In the genomic region with DNA sequence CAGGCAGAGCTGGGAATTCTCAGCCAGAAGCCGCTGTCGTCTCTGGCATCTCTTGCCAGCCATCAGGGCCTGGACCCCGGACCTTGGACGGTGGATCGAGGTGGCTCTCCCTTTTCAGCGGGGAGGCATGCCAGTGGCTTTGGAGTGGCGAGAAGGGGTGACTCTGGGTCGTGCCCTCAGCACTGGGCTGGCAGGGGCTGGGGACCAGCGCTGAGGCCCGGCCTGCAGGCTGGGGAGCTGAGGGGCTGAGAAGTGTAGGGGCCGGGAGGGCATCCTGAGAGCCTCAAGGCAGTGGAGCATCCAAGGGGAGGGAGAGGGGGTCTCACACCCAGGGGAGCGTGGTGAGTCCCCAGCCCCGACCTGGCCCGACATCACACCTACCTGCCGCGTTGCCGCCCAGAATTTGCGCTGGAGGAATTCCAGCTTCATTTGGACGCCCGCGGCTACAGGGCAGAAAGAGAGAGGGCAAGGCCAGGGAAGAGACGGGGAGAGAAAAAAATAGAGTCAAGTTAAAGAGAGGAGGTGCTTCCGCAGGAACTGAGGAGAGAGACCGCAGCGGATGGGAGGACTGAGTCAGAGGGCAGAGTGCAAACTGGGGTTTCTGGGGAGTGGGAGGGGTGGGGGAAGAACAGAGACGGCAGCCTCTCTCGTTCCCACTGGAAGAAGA, we compare ENCODE assay signal across 11 cellular contexts. TPM values are rescaled to one million over a fixed set of nuclear protein-coding genes. Genes with fewer than 3 reads are reported as not detected.
DNase-seq lines count a peak whose midpoint lies in the region; ATAC-seq and TF ChIP-seq lines count a peak whose summit lies in the region.
"Had no signal": no experiment of that assay in that cellular context is flagged by ENCODE, and none has a peak within 500 bp of the region (broad histone marks: within the 10 kb centered on the region; RNA-seq: fewer than 3 reads in every experiment).

No MANE protein-coding gene starts in this region.

- in situ Hi-C loops in transverse colon (cut with MboI; ENCODE audit: low pct_ligation_motif_present in 1 of 4, low pct_unique_long_range_greater_than_20kb in 1 of 4, low sequenced_read_pairs in 3 of 4): loop anchor here in 2 of 4 donors (25.0 kb wide), 1 partner anchor 226 kb away; no protein-coding TSS in a partner anchor

- no peak for TF ChIP-seq EP300 in transverse colon (IDR thresholded peaks at IDR 0.05; ENCODE audit: low read depth)

- H3K4me1 Mint-ChIP-seq in activated T-helper 2 cell treated with anti-CD3 and anti-CD28 coated beads, Interferon-gamma antibody, Interleukin-2, Interleukin-4, amounts not matched to agents 10 μg/mL and 5 μg/mL and 100 μg/mL, durations not matched to agents 14 hours and 24 hours and 36 hours (ENCODE audit: low read depth): peaks cover 8% of the 10 kb centered on the region

- TF ChIP-seq CTCF in left lung (IDR thresholded peaks at IDR 0.05) (no peak), transverse colon (IDR thresholded peaks at IDR 0.05) (no peak), GM10266 (IDR thresholded peaks at IDR 0.05; ENCODE audit: control insufficient read depth, insufficient read depth, low read depth, missing control alignments) (no peak)

- no peak for TF ChIP-seq POLR2A in transverse colon (IDR thresholded peaks at IDR 0.05)

- intact Hi-C loops in Right ventricle myocardium superior (cut with DNase I) (no loop called here), cardiac septum (cut with DNase I) (no loop called here), left lung (cut with DNase I) (no loop called here), transverse colon (cut with DNase I; ENCODE audit: low total_unique reads) (no loop called here)
- intact Hi-C loops in activated T-helper 2 cell treated with anti-CD3 and anti-CD28 coated beads, Interferon-gamma antibody, Interleukin-2, Interleukin-4, amounts not matched to agents 10 μg/mL and 5 μg/mL and 100 μg/mL, durations not matched to agents 14 hours and 24 hours and 36 hours (cut with micrococcal nuclease): no loop called here

- peak overlapping the region; percentile 48 for H3K27ac Mint-ChIP-seq in activated T-helper 2 cell treated with anti-CD3 and anti-CD28 coated beads, Interferon-gamma antibody, Interleukin-2, Interleukin-4, amounts not matched to agents 10 μg/mL and 5 μg/mL and 100 μg/mL, durations not matched to agents 14 hours and 24 hours and 36 hours

- H3K9me3 Mint-ChIP-seq in activated T-helper 2 cell treated with anti-CD3 and anti-CD28 coated beads, Interferon-gamma antibody, Interleukin-2, Interleukin-4, amounts not matched to agents 10 μg/mL and 5 μg/mL and 100 μg/mL, durations not matched to agents 14 hours and 24 hours and 36 hours: no peaks in the 10 kb centered on the region

- H3K27ac ChIP-seq in left lung: peak overlapping the region in 1 of 2 donors; percentile 94
- H3K27ac ChIP-seq in transverse colon: peak overlapping the region; percentile 35 to 57 (median 48)

- H3K9me3 ChIP-seq in left lung (no peaks in the 10 kb centered on the region), transverse colon (no peaks in the 10 kb centered on the region)

- H3K27me3 ChIP-seq in left lung (peaks cover 0 to 25% of the 10 kb centered on the region in 2 donors), transverse colon (peaks cover 3% of the 10 kb centered on the region)

- DNase-seq in Right ventricle myocardium superior (peak; percentile 46), cardiac septum (ENCODE audit: low spot score) (no peak), left lung (peak; percentile 61 to 73), transverse colon (no peak), GM19238 (ENCODE audit: insufficient read length, low spot score) (no peak), GM10266 (ENCODE audit: extremely low spot score) (no peak)
- no peak for DNase-seq in activated T-helper 2 cell treated with anti-CD3 and anti-CD28 coated beads, Interferon-gamma antibody, Interleukin-2, Interleukin-4, amounts not matched to agents 10 μg/mL and 5 μg/mL and 100 μg/mL, durations not matched to agents 14 hours and 24 hours and 36 hours (ENCODE audit: low spot score)
- DNase-seq: NCI-H226 had no signal

- peaks cover 12% of the 10 kb centered on the region for H3K27me3 Mint-ChIP-seq in activated T-helper 2 cell treated with anti-CD3 and anti-CD28 coated beads, Interferon-gamma antibody, Interleukin-2, Interleukin-4, amounts not matched to agents 10 μg/mL and 5 μg/mL and 100 μg/mL, durations not matched to agents 14 hours and 24 hours and 36 hours (ENCODE audit: low read depth)

- peak overlapping the region in 1 of 2 donors; percentile 16 for H3K4me3 ChIP-seq in left lung
- H3K4me3 ChIP-seq in transverse colon: no peak overlapping the region

- ATAC-seq in Right ventricle myocardium superior (ENCODE audit: poor library complexity): no peak
- peak; percentile 30 for ATAC-seq in left lung
- no peak for ATAC-seq in HG02798 (IDR thresholded peaks at IDR 0.05; ENCODE audit: poor library complexity, unreplicated experiment)

- no peaks in the 10 kb centered on the region for H3K36me3 ChIP-seq in left lung
- H3K36me3 ChIP-seq in transverse colon: no peaks in the 10 kb centered on the region

- 31 to 79% methylated on average over 4 to 26 of the region's 27 CpGs for WGBS in transverse colon (ENCODE audit: low coverage in 1 of 2), 2 donors

- peak overlapping the region; percentile 65 for H3K4me3 Mint-ChIP-seq in activated T-helper 2 cell treated with anti-CD3 and anti-CD28 coated beads, Interferon-gamma antibody, Interleukin-2, Interleukin-4, amounts not matched to agents 10 μg/mL and 5 μg/mL and 100 μg/mL, durations not matched to agents 14 hours and 24 hours and 36 hours (ENCODE audit: low read depth)

- H3K4me1 ChIP-seq in left lung (peaks cover 0 to 49% of the 10 kb centered on the region in 2 donors), transverse colon (no peaks in the 10 kb centered on the region)

- no peaks in the 10 kb centered on the region for H3K36me3 Mint-ChIP-seq in activated T-helper 2 cell treated with anti-CD3 and anti-CD28 coated beads, Interferon-gamma antibody, Interleukin-2, Interleukin-4, amounts not matched to agents 10 μg/mL and 5 μg/mL and 100 μg/mL, durations not matched to agents 14 hours and 24 hours and 36 hours (ENCODE audit: low read depth)

RNA-seq across cellular contexts. Expression of a gene that starts 9.0 kb away (rescaled TPM):
- not detected for total RNA-seq in Right ventricle myocardium superior
- total RNA-seq in cardiac septum: not detected
- 0.07 and 0.09 TPM in 2 replicates for total RNA-seq in activated T-helper 2 cell treated with anti-CD3 and anti-CD28 coated beads, Interferon-gamma antibody, Interleukin-2, Interleukin-4, amounts not matched to agents 10 μg/mL and 5 μg/mL and 100 μg/mL, durations not matched to agents 14 hours and 24 hours and 36 hours
- total RNA-seq in left lung: not detected
- not detected for total RNA-seq in transverse colon
- total RNA-seq: A673, skeletal muscle tissue had no signal

Comparison
In these comparisons a context has a peak if more than half of its experiments do, and no peak if none do; other contexts are left out.
1. DNase-seq: peak in Right ventricle myocardium superior (single experiment) and left lung (2 of 2); none in cardiac septum (single experiment), activated T-helper 2 cell treated with anti-CD3 and anti-CD28 coated beads, Interferon-gamma antibody, Interleukin-2, Interleukin-4, amounts not matched to agents 10 μg/mL and 5 μg/mL and 100 μg/mL, durations not matched to agents 14 hours and 24 hours and 36 hours (single experiment), transverse colon (single experiment), GM19238 (single experiment) and GM10266 (single experiment).